19 cellular contexts compared by ENCODE assay signal in the genomic region with DNA sequence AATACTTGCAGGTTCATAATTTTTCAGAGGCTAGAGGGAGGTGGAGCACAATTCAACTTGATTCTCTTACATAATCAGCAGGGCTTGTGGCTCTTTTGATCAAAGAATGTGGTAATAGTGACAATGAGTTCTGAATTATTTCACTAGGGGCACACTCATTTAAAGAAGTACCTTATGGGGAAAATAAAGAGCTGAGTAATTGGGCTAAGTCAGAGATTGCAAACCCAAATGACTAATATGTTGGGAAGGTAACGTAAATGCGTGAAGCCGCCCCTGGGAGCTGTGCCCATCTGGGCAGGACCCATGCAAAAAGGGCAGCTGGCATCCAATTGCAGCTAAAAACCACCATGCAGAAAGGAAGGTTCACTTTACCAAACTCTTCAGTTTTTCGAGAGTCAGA. TPM values are rescaled to one million over a fixed set of nuclear protein-coding genes. Genes with fewer than 3 reads are reported as not detected.
DNase-seq lines count a peak whose midpoint lies in the region; ATAC-seq, FAIRE-seq and TF ChIP-seq lines count a peak whose summit lies in the region.
"Had no signal": no experiment of that assay in that cellular context is flagged by ENCODE, and none has a peak within 500 bp of the region (broad histone marks: within the 10 kb centered on the region; RNA-seq: fewer than 3 reads in every experiment).

No MANE protein-coding gene starts in this region.

- H3K27ac Mint-ChIP-seq in activated naive CD4-positive, alpha-beta T cell treated with anti-CD3 and anti-CD28 coated beads for 36 hours, result no peak overlapping the region
- H3K27ac Mint-ChIP-seq: activated naive CD4-positive, alpha-beta T cell treated with anti-CD3 and anti-CD28 coated beads, Interleukin-2, amount 50 U/mL, for 24 hours; stimulated activated naive B cell treated with anti-CD40 and anti-IgM and Interleukin-4, amounts not matched to agents 10 μg/mL and 1 μg/mL and 100 μg/mL, for 72 hours had no signal

- H3K79me2 ChIP-seq in GM23248 (ENCODE audit: insufficient read depth) (no peaks in the 10 kb centered on the region), mammary epithelial cell (ENCODE audit: insufficient read depth, low read length) (no peaks in the 10 kb centered on the region), osteoblast (ENCODE audit: insufficient read depth, low read length) (no peaks in the 10 kb centered on the region)

- H3K4me2 ChIP-seq in GM23248 (ENCODE audit: unreplicated experiment) (no peak overlapping the region), mammary epithelial cell (ENCODE audit: insufficient read depth, low read depth, low read length) (no peak overlapping the region), osteoblast (ENCODE audit: insufficient read depth, low read length) (peak overlapping the region; percentile 36)

- no peaks in the 10 kb centered on the region for H3K4me1 Mint-ChIP-seq in activated naive CD4-positive, alpha-beta T cell treated with anti-CD3 and anti-CD28 coated beads for 36 hours (ENCODE audit: low read depth)
- H3K4me1 Mint-ChIP-seq: activated naive CD4-positive, alpha-beta T cell treated with anti-CD3 and anti-CD28 coated beads, Interleukin-2, amount 50 U/mL, for 24 hours; neural crest cell; stimulated activated naive B cell treated with anti-CD40 and anti-IgM and Interleukin-4, amounts not matched to agents 10 μg/mL and 1 μg/mL and 100 μg/mL, for 72 hours had no signal

- H3K9me3 ChIP-seq in GM23248 (ENCODE audit: low read depth) (no peaks in the 10 kb centered on the region), mammary epithelial cell (replicated peaks; ENCODE audit: insufficient read depth, low read length) (no peaks in the 10 kb centered on the region), osteoblast (ENCODE audit: low read depth, low read length) (no peaks in the 10 kb centered on the region), prostate gland (no peaks in the 10 kb centered on the region)
- H3K9me3 ChIP-seq: transverse colon had no signal

- dilution Hi-C loops in mammary epithelial cell (cut with HindIII; ENCODE audit: low sequenced_read_pairs), result no loop called here

- H3K36me3 ChIP-seq in GM23248 (ENCODE audit: low read depth) (no peaks in the 10 kb centered on the region), mammary epithelial cell (ENCODE audit: insufficient read depth, low read length) (no peaks in the 10 kb centered on the region), osteoblast (ENCODE audit: insufficient read depth, low read length) (no peaks in the 10 kb centered on the region), prostate gland (no peaks in the 10 kb centered on the region)
- H3K36me3 ChIP-seq: transverse colon had no signal

- ATAC-seq in GM21390 (IDR thresholded peaks at IDR 0.05; ENCODE audit: unreplicated experiment) (no peak), HG03159 (IDR thresholded peaks at IDR 0.05; ENCODE audit: unreplicated experiment) (no peak)
- ATAC-seq: K562; stimulated activated naive B cell treated with anti-CD40 and anti-IgM and Interleukin-4, amounts not matched to agents 10 μg/mL and 1 μg/mL and 100 μg/mL, for 72 hours had no signal

- no peak overlapping the region for H3K27ac ChIP-seq in GM23248
- H3K27ac ChIP-seq in mammary epithelial cell (ENCODE audit: insufficient read depth, low read depth, low read length), result no peak overlapping the region
- H3K27ac ChIP-seq in osteoblast (ENCODE audit: low read depth, low read length), result no peak overlapping the region
- no peak overlapping the region for H3K27ac ChIP-seq in prostate gland
- H3K27ac ChIP-seq: C4-2B, transverse colon had no signal

- 0 out of 2 replicates have a peak, but pooled peaks cover 4% of the 10 kb centered on the region for H3K4me1 ChIP-seq in GM23248 (ENCODE audit: insufficient read depth)
- H3K4me1 ChIP-seq in mammary epithelial cell (ENCODE audit: insufficient read depth, low read length), result peaks cover 11% of the 10 kb centered on the region
- H3K4me1 ChIP-seq in osteoblast (ENCODE audit: insufficient read depth, low read length), result peaks cover 8% of the 10 kb centered on the region
- no peaks in the 10 kb centered on the region for H3K4me1 ChIP-seq in prostate gland (replicated peaks)
- H3K4me1 ChIP-seq: transverse colon had no signal

- no peaks in the 10 kb centered on the region for H3K27me3 ChIP-seq in GM23248 (replicated peaks; ENCODE audit: insufficient read depth)
- no peaks in the 10 kb centered on the region for H3K27me3 ChIP-seq in mammary epithelial cell (ENCODE audit: insufficient read depth, low read length)
- H3K27me3 ChIP-seq in osteoblast (ENCODE audit: insufficient read depth, low read length), result no peaks in the 10 kb centered on the region
- no peaks in the 10 kb centered on the region for H3K27me3 ChIP-seq in prostate gland (replicated peaks; ENCODE audit: insufficient read depth)
- H3K27me3 ChIP-seq: transverse colon had no signal

- no TSS peak for BruUV-seq in mammary epithelial cell (replicated peaks; lab: Mats Ljungman, UMichigan)

- in situ Hi-C loops in GM23248 (cut with MboI), result no loop called here
- in situ Hi-C loops in mammary epithelial cell (cut with MboI; ENCODE audit: low sequenced_read_pairs in 2 of 2), result no loop called here

- peaks cover 4% of the 10 kb centered on the region for H3K27me3 Mint-ChIP-seq in activated naive CD4-positive, alpha-beta T cell treated with anti-CD3 and anti-CD28 coated beads for 36 hours (ENCODE audit: low read depth)

- no peak overlapping the region for H3K9ac ChIP-seq in GM23248
- no peak overlapping the region for H3K9ac ChIP-seq in mammary epithelial cell (ENCODE audit: insufficient read depth, low read length)

- H3K9me2 ChIP-seq in GM23248 (ENCODE audit: insufficient read depth), result no peaks in the 10 kb centered on the region

- no peak for FAIRE-seq in RCC 7860 (lab: Jason Lieb, UNC)
- FAIRE-seq: K562 had no signal

- DNase-seq in GM23248 (peak; percentile 43), RCC 7860 (ENCODE audit: low spot score) (peak; percentile 18), mammary epithelial cell (peak; percentile 84), osteoblast (ENCODE audit: insufficient read length, low spot score, missing footprints) (peak; percentile 64), prostate gland (ENCODE audit: low spot score) (no peak)
- DNase-seq in activated naive CD4-positive, alpha-beta T cell treated with anti-CD3 and anti-CD28 coated beads for 36 hours, result no peak
- DNase-seq: DMS53; hypothalamus; NCI-H1092 treated with DMSO at 0.1 percent for 48 hours; NCI-H2171; NCI-H748 treated with DMSO at 0.1 percent for 48 hours; stimulated activated naive B cell treated with anti-CD40 and anti-IgM and Interleukin-4, amounts not matched to agents 10 μg/mL and 1 μg/mL and 100 μg/mL, for 72 hours; transverse colon had no signal

- H3K4me3 ChIP-seq in GM23248 (no peak overlapping the region), mammary epithelial cell (replicated peaks in 1 of 3; ENCODE audit: insufficient read depth in 1 of 3, low read depth in 2 of 3, low read length in 3 of 3) (no peak overlapping the region), osteoblast (ENCODE audit: insufficient read depth, low read length) (no peak overlapping the region), prostate gland (no peak overlapping the region)
- H3K4me3 ChIP-seq: K562, transverse colon had no signal

- intact Hi-C loops in mammary epithelial cell (cut with micrococcal nuclease) (no loop called here), prostate gland (cut with DNase I) (no loop called here)
- intact Hi-C loops in activated naive CD4-positive, alpha-beta T cell treated with anti-CD3 and anti-CD28 coated beads for 36 hours (cut with micrococcal nuclease), result no loop called here

- H3K4me3 Mint-ChIP-seq in activated naive CD4-positive, alpha-beta T cell treated with anti-CD3 and anti-CD28 coated beads for 36 hours, result no peak overlapping the region
- H3K4me3 Mint-ChIP-seq: activated naive CD4-positive, alpha-beta T cell treated with anti-CD3 and anti-CD28 coated beads, Interleukin-2, amount 50 U/mL, for 24 hours; neural crest cell; stimulated activated naive B cell treated with anti-CD40 and anti-IgM and Interleukin-4, amounts not matched to agents 10 μg/mL and 1 μg/mL and 100 μg/mL, for 72 hours had no signal

- H4K20me1 ChIP-seq in GM23248 (ENCODE audit: insufficient read depth) (no peaks in the 10 kb centered on the region), mammary epithelial cell (ENCODE audit: insufficient read depth, low read length) (no peaks in the 10 kb centered on the region), osteoblast (ENCODE audit: insufficient read depth, low read length) (no peaks in the 10 kb centered on the region)

- WGBS in GM23248 (ENCODE audit: low coverage in 1 of 2, low lambda C conversion rate in 2 of 2, missing lambda C conversion rate in 2 of 2), 2 experiments, result 70 to 79% methylated on average over 4 of the region's 4 CpGs
- 25% methylated on average over 4 of the region's 4 CpGs for WGBS in mammary epithelial cell (ENCODE audit: low coverage, missing lambda C conversion rate)
- 80% methylated on average over 4 of the region's 4 CpGs for WGBS in prostate gland

- TF ChIP-seq CTCF in mammary epithelial cell (conservative IDR thresholded peaks at IDR 0.05 in 1 of 2, IDR thresholded peaks at IDR 0.05 in 1 of 2; ENCODE audit: extremely low read depth in 1 of 2, insufficient read depth in 1 of 2, low read depth in 1 of 2, low read length in 2 of 2), result peak; percentile 12 to 29
- peak; percentile 14 for TF ChIP-seq CTCF in osteoblast (IDR thresholded peaks at IDR 0.05; ENCODE audit: extremely low read depth, low read depth, low read length)
- TF ChIP-seq CTCF in prostate gland (IDR thresholded peaks at IDR 0.05), result no peak

- CTCF ChIA-PET in mammary epithelial cell (lab: Charles Lee; ENCODE audit: low non-redundant PET), result interaction anchor here (0.6 to 0.8 kb wide), 3 partner anchors 28 to 143 kb away, joined by 3 to 4 read pairs (median 3); no protein-coding TSS in a partner anchor
- CTCF ChIA-PET in activated naive CD4-positive, alpha-beta T cell treated with anti-CD3 and anti-CD28 coated beads for 36 hours (lab: Charles Lee), result no interaction called here

- H3K36me3 Mint-ChIP-seq in activated naive CD4-positive, alpha-beta T cell treated with anti-CD3 and anti-CD28 coated beads for 36 hours (ENCODE audit: low read depth), result no peaks in the 10 kb centered on the region
- H3K36me3 Mint-ChIP-seq: activated naive CD4-positive, alpha-beta T cell treated with anti-CD3 and anti-CD28 coated beads, Interleukin-2, amount 50 U/mL, for 24 hours; stimulated activated naive B cell treated with anti-CD40 and anti-IgM and Interleukin-4, amounts not matched to agents 10 μg/mL and 1 μg/mL and 100 μg/mL, for 72 hours had no signal

- H2AFZ ChIP-seq in GM23248 (no peak overlapping the region), mammary epithelial cell (ENCODE audit: low read depth, low read length) (no peak overlapping the region), osteoblast (ENCODE audit: low read length) (no peak overlapping the region)

- peaks cover 2% of the 10 kb centered on the region for H3K9me3 Mint-ChIP-seq in activated naive CD4-positive, alpha-beta T cell treated with anti-CD3 and anti-CD28 coated beads for 36 hours

- no peaks in the 10 kb centered on the region for H3F3A ChIP-seq in GM23248 (ENCODE audit: insufficient read depth)

- no peak for TF ChIP-seq POLR2A in prostate gland (IDR thresholded peaks at IDR 0.05)

RNA-seq across cellular contexts. Expression of gene NCKAP5, which starts 35.3 kb away (rescaled TPM):
- 0.65 and 1.5 TPM in 2 replicates for total RNA-seq in GM23248 (2014; rRNA removed; shearing (Covaris generic))
- polyA plus RNA-seq in GM23248 (2016; fragmentation: Nextera tagmentation; extraction: Ambion mirVana), result 0.38 and 0.86 TPM in 2 replicates
- total RNA-seq in mammary epithelial cell, result 10 to 100 TPM in 1 of 2 donors, 1 to 10 TPM in 1; 9.3 to 10.5 TPM
- 1.1 TPM for polyA plus RNA-seq in mammary epithelial cell
- 3.8 TPM for polyA minus RNA-seq in mammary epithelial cell
- total RNA-seq in osteoblast, result 1.8 TPM in 2 replicates
- total RNA-seq in prostate gland, result 1 to 10 TPM; 2.0 to 7.1 TPM
- not detected for total RNA-seq in activated naive CD4-positive, alpha-beta T cell treated with anti-CD3 and anti-CD28 coated beads for 36 hours
- total RNA-seq: K562 had no signal
- polyA plus RNA-seq: K562 had no signal

Comparison
In these comparisons a context has a peak if more than half of its experiments do, and no peak if none do; other contexts are left out.
1. DNase-seq: peak in GM23248 (single experiment), RCC 7860 (single experiment), mammary epithelial cell (single experiment) and osteoblast (single experiment); none in prostate gland (single experiment) and activated naive CD4-positive, alpha-beta T cell treated with anti-CD3 and anti-CD28 coated beads for 36 hours (single experiment).
2. CTCF ChIP-seq: peak in mammary epithelial cell (2 of 2) and osteoblast (single experiment); none in prostate gland (0 of 4).